In the genomic region with DNA sequence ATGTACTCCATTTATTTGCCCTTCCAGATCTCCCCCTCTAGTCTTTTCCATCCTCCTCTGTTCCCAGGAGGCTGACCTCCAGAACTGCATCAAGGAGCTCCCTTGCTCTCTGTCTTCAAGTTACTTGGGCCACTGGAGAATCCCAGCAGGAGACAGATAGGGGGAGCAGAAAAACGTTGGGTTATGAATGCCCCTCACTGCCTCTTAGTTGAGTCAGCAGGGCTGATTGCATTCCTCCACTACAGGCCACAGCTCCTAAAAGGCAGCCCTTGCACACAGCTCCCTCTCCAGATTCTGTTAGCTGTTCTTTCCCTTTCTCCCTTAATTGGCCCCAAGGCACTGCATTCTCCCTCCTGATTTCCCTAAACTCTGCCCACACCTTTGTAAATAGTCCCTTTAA, we compare ENCODE assay signal across 21 cellular contexts. TPM values are rescaled to one million over a fixed set of nuclear protein-coding genes. Genes with fewer than 3 reads are reported as not detected.
DNase-seq lines count a peak whose midpoint lies in the region; ATAC-seq and TF ChIP-seq lines count a peak whose summit lies in the region.
"Had no signal": no experiment of that assay in that cellular context is flagged by ENCODE, and none has a peak within 500 bp of the region (broad histone marks: within the 10 kb centered on the region; RNA-seq: fewer than 3 reads in every experiment).

No MANE protein-coding gene starts in this region.

- H3K27me3 ChIP-seq in RWPE2 (ENCODE audit: insufficient read depth, poor library complexity, severe bottlenecking) = no peaks in the 10 kb centered on the region
- no peaks in the 10 kb centered on the region for H3K27me3 ChIP-seq in mammary epithelial cell (ENCODE audit: insufficient read depth, low read length)
- H3K27me3 ChIP-seq: ascending aorta, sigmoid colon had no signal

- dilution Hi-C loops in mammary epithelial cell (cut with HindIII; ENCODE audit: low sequenced_read_pairs) = no loop called here

- no peak overlapping the region for H3K4me3 ChIP-seq in RWPE2 (ENCODE audit: severe bottlenecking)
- H3K4me3 ChIP-seq in fibroblast of villous mesenchyme (ENCODE audit: low read depth, low read length) = no peak overlapping the region
- no peak overlapping the region for H3K4me3 ChIP-seq in mammary epithelial cell (replicated peaks in 1 of 3; ENCODE audit: insufficient read depth in 1 of 3, low read depth in 2 of 3, low read length in 3 of 3)
- H3K4me3 ChIP-seq: ascending aorta, sigmoid colon, thoracic aorta had no signal

- DNase-seq in GM03348 (ENCODE audit: low spot score) (peak; percentile 28), RWPE2 (ENCODE audit: low spot score) (no peak), fibroblast of villous mesenchyme (ENCODE audit: low read depth) (no peak), renal cortical epithelial cell (ENCODE audit: low read depth) (peak; percentile 18), H4 (ENCODE audit: low spot score) (no peak), mammary epithelial cell (no peak), GM13977 (ENCODE audit: low spot score) (no peak)
- DNase-seq: activated CD4-positive, alpha-beta T cell treated with anti-CD3 and anti-CD28 coated beads for 48 hours; activated naive CD4-positive, alpha-beta T cell; cortex of kidney; DMS153; Karpas-422; NCI-H1417 treated with DMSO at 0.1 percent for 48 hours; sigmoid colon; stimulated activated CD4-positive, alpha-beta T cell treated with anti-CD3 and anti-CD28 coated beads, Interleukin-4, amount 100 ng/mL, for 24 hours; stimulated activated CD8-positive, alpha-beta memory T cell treated with anti-CD3 and anti-CD28 coated beads, Interleukin-4, amount 100 ng/mL, for 48 hours; T1000 had no signal

- ATAC-seq in RWPE2 (ENCODE audit: low read depth) = peak; percentile 66
- ATAC-seq in HG03442 (IDR thresholded peaks at IDR 0.05; ENCODE audit: unreplicated experiment) = no peak

- no peak overlapping the region for H2AFZ ChIP-seq in mammary epithelial cell (ENCODE audit: low read depth, low read length)

- H3K9me3 ChIP-seq in RWPE2 (ENCODE audit: severe bottlenecking) (no peaks in the 10 kb centered on the region), mammary epithelial cell (replicated peaks; ENCODE audit: insufficient read depth, low read length) (no peaks in the 10 kb centered on the region)
- H3K9me3 ChIP-seq: ascending aorta, sigmoid colon, thoracic aorta had no signal

- BruUV-seq in mammary epithelial cell (replicated peaks; lab: Mats Ljungman, UMichigan) = no TSS peak

- CTCF ChIA-PET in mammary epithelial cell (lab: Charles Lee; ENCODE audit: low non-redundant PET) = no interaction called here

- 0% methylated on average over 1 of the region's 1 CpG for WGBS in mammary epithelial cell (ENCODE audit: low coverage, missing lambda C conversion rate)

- intact Hi-C loops in mammary epithelial cell (cut with micrococcal nuclease) = no loop called here

- no peaks in the 10 kb centered on the region for H3K79me2 ChIP-seq in mammary epithelial cell (ENCODE audit: insufficient read depth, low read length)

- in situ Hi-C loops in mammary epithelial cell (cut with MboI; ENCODE audit: low sequenced_read_pairs in 2 of 2) (loop anchor here (25.0 kb wide), 1 partner anchor 461 kb away; no protein-coding TSS in a partner anchor), GM13977 (cut with MboI; ENCODE audit: low pct_unique_long_range_greater_than_20kb, low sequenced_read_pairs, unreplicated experiment) (loop anchor here (25.0 kb wide), 1 partner anchor 461 kb away; no protein-coding TSS in a partner anchor)

- H3K4me1 ChIP-seq in RWPE2 (ENCODE audit: insufficient read depth, poor library complexity, severe bottlenecking) (no peaks in the 10 kb centered on the region), mammary epithelial cell (ENCODE audit: insufficient read depth, low read length) (no peaks in the 10 kb centered on the region)
- H3K4me1 ChIP-seq: ascending aorta, sigmoid colon had no signal

- no peaks in the 10 kb centered on the region for H3K36me3 ChIP-seq in RWPE2 (ENCODE audit: low read depth)
- peaks cover 2% of the 10 kb centered on the region for H3K36me3 ChIP-seq in mammary epithelial cell (ENCODE audit: insufficient read depth, low read length)
- H3K36me3 ChIP-seq: ascending aorta, sigmoid colon, thoracic aorta had no signal

- no peak overlapping the region for H3K4me2 ChIP-seq in mammary epithelial cell (ENCODE audit: insufficient read depth, low read depth, low read length)

- H3K27ac ChIP-seq in RWPE2 (ENCODE audit: poor library complexity, severe bottlenecking) (no peak overlapping the region), mammary epithelial cell (ENCODE audit: insufficient read depth, low read depth, low read length) (no peak overlapping the region)
- H3K27ac ChIP-seq: ascending aorta, C4-2B, sigmoid colon, thoracic aorta had no signal

- H3K9ac ChIP-seq in mammary epithelial cell (ENCODE audit: insufficient read depth, low read length) = no peak overlapping the region

- no peaks in the 10 kb centered on the region for H4K20me1 ChIP-seq in mammary epithelial cell (ENCODE audit: insufficient read depth, low read length)

- TF ChIP-seq CTCF in RWPE2 (IDR thresholded peaks at IDR 0.05; ENCODE audit: poor library complexity, severe bottlenecking) = peak; percentile 5
- TF ChIP-seq CTCF in fibroblast of villous mesenchyme (IDR thresholded peaks at IDR 0.05; ENCODE audit: insufficient read depth, low read depth, low read length) = peak; percentile 3
- TF ChIP-seq CTCF in mammary epithelial cell (conservative IDR thresholded peaks at IDR 0.05 in 1 of 2, IDR thresholded peaks at IDR 0.05 in 1 of 2; ENCODE audit: extremely low read depth in 1 of 2, insufficient read depth in 1 of 2, low read depth in 1 of 2, low read length in 2 of 2) = no peak
- no peak for TF ChIP-seq CTCF in GM13977 (IDR thresholded peaks at IDR 0.05; ENCODE audit: extremely low read depth, insufficient read depth, missing control alignments)

RNA-seq across cellular contexts. Expression of a gene that starts 12.4 kb away (rescaled TPM):
- total RNA-seq in fibroblast of villous mesenchyme (5.2 and 14.8 TPM in 2 replicates), renal cortical epithelial cell (4.7 and 7.1 TPM in 2 replicates), mammary epithelial cell (1 to 10 TPM; 2.5 to 9.2 TPM)
- 6.2 and 9.7 TPM in 2 replicates for total RNA-seq in H4 (2014; rRNA removed; shearing (Covaris generic))
- 0.66 TPM for polyA plus RNA-seq in mammary epithelial cell
- 0.36 TPM for polyA minus RNA-seq in mammary epithelial cell

RNA-seq across cellular contexts. Expression of a gene that starts 54.7 kb away (rescaled TPM):
- total RNA-seq in fibroblast of villous mesenchyme (191 and 224 TPM in 2 replicates), renal cortical epithelial cell (207 and 216 TPM in 2 replicates), mammary epithelial cell (100 to 1,000 TPM in 1 of 2 donors, 10 to 100 TPM in 1; 84.6 to 147 TPM)
- total RNA-seq in H4 (2014; rRNA removed; shearing (Covaris generic)) = 343 and 403 TPM in 2 replicates
- polyA plus RNA-seq in mammary epithelial cell = 105 TPM
- polyA minus RNA-seq in mammary epithelial cell = 34.1 TPM

Comparison
In these comparisons a context has a peak if more than half of its experiments do, and no peak if none do; other contexts are left out.
1. DNase-seq: peak in GM03348 (single experiment) and renal cortical epithelial cell (single experiment); none in RWPE2 (single experiment), fibroblast of villous mesenchyme (single experiment), H4 (single experiment), mammary epithelial cell (single experiment) and GM13977 (single experiment).
2. CTCF ChIP-seq: peak in RWPE2 (single experiment) and fibroblast of villous mesenchyme (single experiment); none in mammary epithelial cell (0 of 2) and GM13977 (single experiment).